8 cellular contexts compared by ENCODE assay signal in genomic region chr2:205903549-205904129, GRCh38.
DNase-seq lines count a peak whose midpoint lies in the region; ATAC-seq and TF ChIP-seq lines count a peak whose summit lies in the region.

No MANE protein-coding gene starts in this region.

- no peaks in the 10 kb centered on the region for H3K9me3 ChIP-seq in parathyroid adenoma (ENCODE audit: control insufficient read depth, low read length)

- H3K4me1 ChIP-seq in parathyroid adenoma: no peaks in the 10 kb centered on the region

- no peak overlapping the region for H3K9ac ChIP-seq in parathyroid adenoma

- no peaks in the 10 kb centered on the region for H3K79me2 ChIP-seq in parathyroid adenoma

- no peaks in the 10 kb centered on the region for H3K27me3 ChIP-seq in parathyroid adenoma (ENCODE audit: control insufficient read depth, insufficient read depth, low read length)

- H3K27ac ChIP-seq in parathyroid adenoma: no peak overlapping the region

- H3K36me3 ChIP-seq in parathyroid adenoma (ENCODE audit: control insufficient read depth, insufficient read depth, low read length): no peaks in the 10 kb centered on the region

- H3K4me3 ChIP-seq in GM12864 (ENCODE audit: low read depth, low read length) (no peak overlapping the region), LNCaP clone FGC (ENCODE audit: low read depth, low read length) (no peak overlapping the region), choroid plexus epithelial cell (ENCODE audit: low read depth, low read length) (no peak overlapping the region), parathyroid adenoma (ENCODE audit: low read depth, low read length) (no peak overlapping the region)

- TF ChIP-seq CTCF in GM12864 (IDR thresholded peaks at IDR 0.05; ENCODE audit: low read depth, low read length, missing control alignments): peak; percentile 73
- TF ChIP-seq CTCF in LNCaP clone FGC (IDR thresholded peaks at IDR 0.05; ENCODE audit: control insufficient read depth, extremely low read depth, insufficient read depth): peak; percentile 33; the same call in 1 of the 2 replicates
- TF ChIP-seq CTCF in choroid plexus epithelial cell (conservative IDR thresholded peaks at IDR 0.05; ENCODE audit: low read depth, low read length): peak; percentile 44
- TF ChIP-seq CTCF in parathyroid adenoma (IDR thresholded peaks at IDR 0.05): peak; percentile 24

- ATAC-seq in GM21367 (IDR thresholded peaks at IDR 0.05; ENCODE audit: unreplicated experiment): peak; percentile 98

- no peak overlapping the region for H3K4me2 ChIP-seq in parathyroid adenoma (ENCODE audit: low read length)

- no peak overlapping the region for H2AFZ ChIP-seq in parathyroid adenoma

- peak; percentile 3 for DNase-seq in GM12864 (ENCODE audit: low read depth)
- no peak for DNase-seq in LNCaP clone FGC (ENCODE audit: low read depth)
- peak; percentile 17 for DNase-seq in choroid plexus epithelial cell (ENCODE audit: low read depth)
- no peak for DNase-seq in activated gamma-delta T cell (lab: John Stamatoyannopoulos, UW)
- DNase-seq in effector CD8-positive, alpha-beta T cell (lab: John Stamatoyannopoulos, UW): no peak
- no peak for DNase-seq in COLO829 (ENCODE audit: low spot score)

Comparison
In these comparisons a context has a peak if more than half of its experiments do, and no peak if none do; other contexts are left out.
1. DNase-seq: peak in GM12864 (single experiment) and choroid plexus epithelial cell (single experiment); none in LNCaP clone FGC (single experiment), activated gamma-delta T cell (single experiment), effector CD8-positive, alpha-beta T cell (single experiment) and COLO829 (single experiment).
2. Peak in every context shown above with its lines, with median percentiles within 50 percentile points of each other: CTCF ChIP-seq.